Comparison of ENCODE assay signal across 20 cellular contexts in the genomic region with DNA sequence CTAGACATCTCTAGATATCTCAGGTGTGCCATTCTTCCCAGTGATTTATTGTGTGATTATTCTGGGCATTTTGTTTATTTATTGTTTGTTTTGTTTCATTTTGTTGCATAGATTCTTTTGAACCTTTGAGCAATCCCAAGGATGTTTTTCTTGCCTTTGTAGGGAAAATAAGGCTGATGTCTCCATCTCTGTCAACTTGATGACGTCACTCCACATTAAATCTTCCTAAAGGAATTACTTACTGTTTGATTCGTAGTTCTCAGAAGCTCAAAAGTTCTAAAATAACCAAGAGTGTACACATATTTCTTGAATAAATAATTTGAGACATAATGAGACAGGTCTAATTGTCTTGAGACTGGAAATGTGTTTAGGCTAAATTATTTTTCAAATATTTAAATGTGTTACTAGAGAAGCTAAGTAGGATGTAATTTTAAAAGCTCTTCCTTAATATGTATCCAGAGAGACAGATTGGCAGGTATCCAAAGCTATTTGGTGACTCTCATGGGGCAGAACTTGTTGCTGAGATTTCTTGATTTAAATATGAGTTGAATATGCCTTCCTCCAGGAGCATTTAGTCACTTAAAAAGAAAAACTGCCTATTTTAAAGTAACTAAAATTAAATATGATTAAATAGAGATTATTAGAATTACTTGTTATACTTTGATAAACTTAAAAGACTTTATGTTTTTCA.
"Had no signal": no experiment of that assay in that cellular context is flagged by ENCODE, and none has a peak within 500 bp of the region (broad histone marks: within the 10 kb centered on the region; RNA-seq: fewer than 3 reads in every experiment).

No MANE protein-coding gene starts in this region.

- H3K4me1 Mint-ChIP-seq: activated naive CD8-positive, alpha-beta T cell treated with anti-CD3 and anti-CD28 coated beads, Interleukin-2, amount 10 ng/mL, durations not matched to agents 7 days and 5 days; naive B cell; stimulated activated naive CD8-positive, alpha-beta T cell treated with anti-CD3 and anti-CD28 coated beads, Interleukin-15, amount 100 ng/mL, for 72 hours had no signal

- ATAC-seq: left lung; stimulated activated naive CD8-positive, alpha-beta T cell treated with anti-CD3 and anti-CD28 coated beads, Interleukin-15, amount 100 ng/mL, for 72 hours had no signal

- H3K36me3 Mint-ChIP-seq: activated naive CD8-positive, alpha-beta T cell treated with anti-CD3 and anti-CD28 coated beads, Interleukin-2, amount 10 ng/mL, durations not matched to agents 7 days and 5 days; brain; naive B cell; neural progenitor cell; type B pancreatic cell had no signal

- H3K27me3 Mint-ChIP-seq: activated naive CD8-positive, alpha-beta T cell treated with anti-CD3 and anti-CD28 coated beads, Interleukin-2, amount 10 ng/mL, durations not matched to agents 7 days and 5 days; naive B cell; stimulated activated naive CD8-positive, alpha-beta T cell treated with anti-CD3 and anti-CD28 coated beads, Interleukin-15, amount 100 ng/mL, for 72 hours; type B pancreatic cell had no signal

- H3K27ac ChIP-seq: hepatocyte, left lung, neural progenitor cell, psoas muscle, sigmoid colon, spleen had no signal

- H3K4me3 Mint-ChIP-seq: activated naive CD8-positive, alpha-beta T cell treated with anti-CD3 and anti-CD28 coated beads, Interleukin-2, amount 10 ng/mL, durations not matched to agents 7 days and 5 days; brain; naive B cell; neural progenitor cell; stimulated activated naive CD8-positive, alpha-beta T cell treated with anti-CD3 and anti-CD28 coated beads, Interleukin-15, amount 100 ng/mL, for 72 hours; type B pancreatic cell had no signal

- H3K9me3 Mint-ChIP-seq: neural progenitor cell had no signal

- DNase-seq: activated CD4-positive, alpha-beta T cell treated with anti-CD3 and anti-CD28 coated beads, Interleukin-2, amount 50 U/mL, for 4 hours; activated CD4-positive, CD25-positive, alpha-beta regulatory T cell treated with anti-CD3 and anti-CD28 coated beads, Interleukin-2, amount 50 U/mL, for 72 hours; activated naive CD4-positive, alpha-beta T cell; activated naive CD8-positive, alpha-beta T cell treated with anti-CD3 and anti-CD28 coated beads, Interleukin-2, amount 10 ng/mL, durations not matched to agents 7 days and 5 days; activated T-cell treated with anti-CD3 and anti-CD28 coated beads for 4 hours; cerebellar nuclear complex; dermis blood vessel endothelial cell; kidney; left lung; mammary epithelial cell; naive B cell; psoas muscle; sigmoid colon; spleen; stimulated activated CD4-positive, alpha-beta T cell treated with anti-CD3 and anti-CD28 coated beads, Interleukin-1b, Interleukin-23, amount 100 ng/mL, for 48 hours; stimulated activated naive CD8-positive, alpha-beta T cell treated with anti-CD3 and anti-CD28 coated beads, Interleukin-15, amount 100 ng/mL, for 72 hours had no signal

- H3K27ac Mint-ChIP-seq: activated naive CD8-positive, alpha-beta T cell treated with anti-CD3 and anti-CD28 coated beads, Interleukin-2, amount 10 ng/mL, durations not matched to agents 7 days and 5 days; brain; naive B cell; neural progenitor cell; stimulated activated naive CD8-positive, alpha-beta T cell treated with anti-CD3 and anti-CD28 coated beads, Interleukin-15, amount 100 ng/mL, for 72 hours; type B pancreatic cell had no signal

- H3K9me3 ChIP-seq: psoas muscle, sigmoid colon had no signal

- H3K27me3 ChIP-seq: hepatocyte, left lung, neural progenitor cell, sigmoid colon, spleen had no signal

- H3K4me3 ChIP-seq: hepatocyte, left lung, neural progenitor cell, psoas muscle, sigmoid colon, spleen had no signal
